ENCODE assay signal across 2 cellular contexts in genomic region chr20:52874241-52874640, GRCh38.
TF ChIP-seq lines count a peak whose summit lies in the region.

No MANE protein-coding gene starts in this region.

TF ChIP-seq in liver, 16 proteins besides CTCF, POLR2A, EP300 and RAD21:
- peak; percentile 37 for TF ChIP-seq REST (IDR thresholded peaks at IDR 0.05)
- TF ChIP-seq SP1 (IDR thresholded peaks at IDR 0.05) = no peak
- peak in 1 of 2 donors; percentile 9 for TF ChIP-seq HNF4A (conservative IDR thresholded peaks at IDR 0.05)
- TF ChIP-seq RXRA (IDR thresholded peaks at IDR 0.05) = peak in 1 of 2 donors; percentile 17
- no peak for TF ChIP-seq ATF3 (IDR thresholded peaks at IDR 0.05)
- no peak for TF ChIP-seq EGR1 (IDR thresholded peaks at IDR 0.05; ENCODE audit: low read depth in 2 of 2)

TF ChIP-seq in HepG2, 621 proteins besides CTCF, POLR2A, EP300 and RAD21 (continued from another document):
- no peak for TF ChIP-seq ZNF672 (CRISPR knock-in tag; IDR thresholded peaks at IDR 0.05)
- TF ChIP-seq PREB (CRISPR knock-in tag; IDR thresholded peaks at IDR 0.05) = no peak
- no peak for TF ChIP-seq ZNF101 (CRISPR knock-in tag; IDR thresholded peaks at IDR 0.05; ENCODE audit: borderline replicate concordance, low read depth)
- TF ChIP-seq KDM4B (CRISPR knock-in tag; IDR thresholded peaks at IDR 0.05) = no peak
- no peak for TF ChIP-seq SKI (IDR thresholded peaks at IDR 0.05; ENCODE audit: partially characterized antibody)
- TF ChIP-seq HMGXB4 (CRISPR knock-in tag; IDR thresholded peaks at IDR 0.05; ENCODE audit: borderline replicate concordance in 1 of 2, low read depth in 1 of 2) = no peak
- no peak for TF ChIP-seq ZNF776 (CRISPR knock-in tag; IDR thresholded peaks at IDR 0.05)
